14 cellular contexts compared by ENCODE assay signal in the genomic region with DNA sequence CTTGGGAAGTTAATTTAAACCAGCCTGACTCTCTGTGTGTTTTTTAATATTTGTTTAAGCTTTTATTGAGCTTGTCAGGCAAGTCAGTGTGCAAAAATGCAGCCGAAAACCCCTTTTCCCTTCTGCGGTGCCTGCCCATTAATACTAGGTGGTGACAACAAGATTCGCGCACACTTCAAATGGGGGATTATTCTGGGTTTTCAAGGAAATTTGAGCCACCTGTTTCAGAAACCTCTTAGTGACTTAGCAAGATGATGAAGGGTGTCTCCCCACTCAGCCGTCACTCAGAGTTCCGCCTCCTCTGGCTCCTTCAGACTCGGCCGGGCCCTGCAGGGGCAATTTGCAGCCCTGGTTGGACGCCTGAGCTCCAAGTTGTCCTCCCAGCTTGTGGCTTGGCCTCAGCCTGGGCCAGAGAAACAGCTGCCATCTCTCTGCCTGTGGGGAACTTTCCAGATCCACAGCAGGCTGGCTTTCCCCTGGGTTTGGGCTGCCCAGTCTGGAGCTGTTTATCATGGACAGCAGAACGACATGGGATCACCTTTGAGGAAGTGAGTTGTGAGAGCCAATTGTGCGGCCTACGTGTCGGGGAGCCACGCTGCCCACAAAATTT.
DNase-seq lines count a peak whose midpoint lies in the region; TF ChIP-seq lines count a peak whose summit lies in the region.
"Had no signal": no experiment of that assay in that cellular context is flagged by ENCODE, and none has a peak within 500 bp of the region (broad histone marks: within the 10 kb centered on the region; RNA-seq: fewer than 3 reads in every experiment).

No MANE protein-coding gene starts in this region.

- H2AFZ ChIP-seq in mesenchymal stem cell (ENCODE audit: low read depth, low read length) = no peak overlapping the region

- CTCF ChIA-PET in AG04449 (lab: Yijun Ruan, JAX) = interaction anchor here (1.1 kb wide), 1 partner anchor 47 kb away, joined by 5 read pairs; no protein-coding TSS in a partner anchor

- H3K4me3 ChIP-seq in AG04449 (ENCODE audit: low read depth, low read length) (no peak overlapping the region), endodermal cell (ENCODE audit: low read length) (no peak overlapping the region), mesodermal cell (ENCODE audit: extremely low read depth, insufficient read depth, low read length, poor library complexity, severe bottlenecking) (no peak overlapping the region), mesenchymal stem cell (ENCODE audit: insufficient read depth in 1 of 2, low read depth in 1 of 2, low read length in 2 of 2) (no peak overlapping the region)
- H3K4me3 ChIP-seq: spleen had no signal

- no peak overlapping the region for H4K8ac ChIP-seq in mesenchymal stem cell (ENCODE audit: low read length)

- H3K23ac ChIP-seq in mesenchymal stem cell (ENCODE audit: low read length in 2 of 2) = no peak overlapping the region

- H3K4ac ChIP-seq in mesenchymal stem cell (ENCODE audit: low read depth in 1 of 2, low read length in 2 of 2) = peak overlapping the region in 1 of 2 experiments; percentile 52

- DNase-seq in AG04449 (ENCODE audit: low read depth, low spot score) = peak; percentile 17
- peak; percentile 38 for DNase-seq in HFFc6
- peak; percentile 78 for DNase-seq in endodermal cell
- DNase-seq in type B pancreatic cell (ENCODE audit: extremely low spot score, unreplicated experiment) = no peak
- DNase-seq in mesenchymal stem cell = no peak
- DNase-seq in NCI-H146 (lab: John Stamatoyannopoulos, UW) = no peak
- no peak for DNase-seq in GM13976 (ENCODE audit: low spot score)
- DNase-seq: activated CD8-positive, alpha-beta memory T cell treated with anti-CD3 and anti-CD28 coated beads, Interleukin-2, amount 50 U/mL, for 4 hours; C1 segment of cervical spinal cord; spleen; T-helper 2 cell had no signal

- H2AK5ac ChIP-seq in mesenchymal stem cell (ENCODE audit: low read length, severe bottlenecking) = no peak overlapping the region

- no peak overlapping the region for H2BK120ac ChIP-seq in mesenchymal stem cell (ENCODE audit: low read depth, low read length)

- no peak overlapping the region for H3K4me2 ChIP-seq in mesenchymal stem cell (ENCODE audit: low read length, poor library complexity, severe bottlenecking)

- H3K18ac ChIP-seq in mesenchymal stem cell (ENCODE audit: low read depth in 1 of 2, low read length in 2 of 2) = no peak overlapping the region

- H4K91ac ChIP-seq in mesenchymal stem cell (ENCODE audit: low read length) = no peak overlapping the region

- H3K14ac ChIP-seq in mesenchymal stem cell (ENCODE audit: low read length in 2 of 2) = no peak overlapping the region

- H3K36me3 Mint-ChIP-seq in HFFc6 (ENCODE audit: low read depth) (peaks cover 4% of the 10 kb centered on the region; the same call in 1 of the 2 replicates), endodermal cell (ENCODE audit: low read depth) (peaks cover 2% of the 10 kb centered on the region), type B pancreatic cell (no peaks in the 10 kb centered on the region)
- H3K36me3 Mint-ChIP-seq: brain, IgD-negative memory B cell had no signal

- peaks cover 46% of the 10 kb centered on the region for H3K4me1 Mint-ChIP-seq in HFFc6 (ENCODE audit: low read depth)
- H3K4me1 Mint-ChIP-seq in endodermal cell = peaks cover 23% of the 10 kb centered on the region
- peaks cover 36% of the 10 kb centered on the region for H3K4me1 Mint-ChIP-seq in type B pancreatic cell (ENCODE audit: unreplicated experiment)
- H3K4me1 Mint-ChIP-seq: IgD-negative memory B cell had no signal

- H3K27ac ChIP-seq in endodermal cell (ENCODE audit: low read depth, low read length) (no peak overlapping the region), mesodermal cell (ENCODE audit: low read depth, low read length, severe bottlenecking) (peak overlapping the region; percentile 29), mesenchymal stem cell (ENCODE audit: low read length, poor library complexity, severe bottlenecking) (no peak overlapping the region)
- H3K27ac ChIP-seq: spleen had no signal

- no peaks in the 10 kb centered on the region for H3K9me3 ChIP-seq in endodermal cell (ENCODE audit: control insufficient read depth, low read length)
- no peaks in the 10 kb centered on the region for H3K9me3 ChIP-seq in mesodermal cell (ENCODE audit: control insufficient read depth, low read length)
- no peaks in the 10 kb centered on the region for H3K9me3 ChIP-seq in mesenchymal stem cell (ENCODE audit: control insufficient read depth, low read length)
- H3K9me3 ChIP-seq: spleen had no signal

- POLR2A ChIA-PET in AG04449 (lab: Yijun Ruan, JAX) = no interaction called here

- H2BK12ac ChIP-seq in mesenchymal stem cell (ENCODE audit: low read length in 2 of 2) = no peak overlapping the region

- no peak overlapping the region for H2BK5ac ChIP-seq in mesenchymal stem cell (ENCODE audit: low read depth, low read length, poor library complexity, severe bottlenecking)

- in situ Hi-C loops in GM13976 (cut with MboI; ENCODE audit: low sequenced_read_pairs, unreplicated experiment) = no loop called here

- no peak overlapping the region for H2BK15ac ChIP-seq in mesenchymal stem cell (ENCODE audit: low read depth, poor library complexity, severe bottlenecking)

- H3K27me3 Mint-ChIP-seq in HFFc6 (ENCODE audit: insufficient read depth) (peaks cover 3% of the 10 kb centered on the region; the same call in 1 of the 2 replicates), endodermal cell (ENCODE audit: insufficient read depth) (no peaks in the 10 kb centered on the region), type B pancreatic cell (no peaks in the 10 kb centered on the region)

- H3K27me3 ChIP-seq in endodermal cell (ENCODE audit: control insufficient read depth, insufficient read depth, low read length, poor library complexity, severe bottlenecking) (no peaks in the 10 kb centered on the region), mesenchymal stem cell (ENCODE audit: control insufficient read depth in 1 of 2, insufficient read depth in 1 of 2, low read length in 2 of 2) (no peaks in the 10 kb centered on the region)
- H3K27me3 ChIP-seq: spleen had no signal

- H3K4me1 ChIP-seq in endodermal cell (ENCODE audit: control insufficient read depth, insufficient read depth, low read length) (peaks cover 7% of the 10 kb centered on the region), mesodermal cell (ENCODE audit: control insufficient read depth, insufficient read depth, low read length, poor library complexity, severe bottlenecking) (peaks cover 17% of the 10 kb centered on the region), mesenchymal stem cell (ENCODE audit: control insufficient read depth, insufficient read depth, low read depth, low read length) (peaks cover 7% of the 10 kb centered on the region)
- H3K4me1 ChIP-seq: spleen had no signal

- H3K36me3 ChIP-seq in endodermal cell (ENCODE audit: control insufficient read depth, insufficient read depth, low read length) (no peaks in the 10 kb centered on the region), mesodermal cell (ENCODE audit: control insufficient read depth, insufficient read depth, low read length) (no peaks in the 10 kb centered on the region), mesenchymal stem cell (ENCODE audit: control insufficient read depth in 1 of 2, insufficient read depth in 2 of 2, low read depth in 1 of 2, low read length in 2 of 2) (no peaks in the 10 kb centered on the region)
- H3K36me3 ChIP-seq: spleen had no signal

- H3K9ac ChIP-seq in endodermal cell (ENCODE audit: extremely low read depth, low read length, poor library complexity, severe bottlenecking) (no peak overlapping the region), mesenchymal stem cell (ENCODE audit: low read length) (no peak overlapping the region)

- no peaks in the 10 kb centered on the region for H3K79me1 ChIP-seq in mesenchymal stem cell (replicated peaks; ENCODE audit: low read length, poor library complexity, severe bottlenecking)

- TF ChIP-seq CTCF in AG04449 (IDR thresholded peaks at IDR 0.05; ENCODE audit: insufficient read depth, low read length, missing control alignments) = no peak
- TF ChIP-seq CTCF in HFFc6 (IDR thresholded peaks at IDR 0.05) = no peak
- no peak for TF ChIP-seq CTCF in endodermal cell (conservative IDR thresholded peaks at IDR 0.05)
- no peak for TF ChIP-seq CTCF in type B pancreatic cell (conservative IDR thresholded peaks at IDR 0.05)
- no peak for TF ChIP-seq CTCF in GM13976 (IDR thresholded peaks at IDR 0.05; ENCODE audit: borderline replicate concordance, control extremely low read depth, extremely low read depth, insufficient read depth, missing control alignments)

- no peaks in the 10 kb centered on the region for H3K9me3 Mint-ChIP-seq in HFFc6
- H3K9me3 Mint-ChIP-seq in endodermal cell = peaks cover 1% of the 10 kb centered on the region
- H3K9me3 Mint-ChIP-seq in type B pancreatic cell = no peaks in the 10 kb centered on the region

- 87 to 91% methylated on average over 7 to 14 of the region's 14 CpGs for WGBS in endodermal cell (ENCODE audit: insufficient coverage in 1 of 2, insufficient read length in 1 of 2), 2 experiments
- 78 to 83% methylated on average over 12 to 13 of the region's 14 CpGs for WGBS in mesodermal cell (ENCODE audit: insufficient coverage in 2 of 2), 2 experiments
- WGBS in mesenchymal stem cell = 90% methylated on average over 14 of the region's 14 CpGs

- H3K27ac Mint-ChIP-seq in HFFc6 (peak overlapping the region; percentile 16; the same call in 1 of the 2 replicates), endodermal cell (peak overlapping the region; percentile 1), type B pancreatic cell (no peak overlapping the region)
- H3K27ac Mint-ChIP-seq: IgD-negative memory B cell had no signal

- H3K4me3 Mint-ChIP-seq in HFFc6 = peak overlapping the region; percentile 26; the same call in 1 of the 2 replicates
- no peak overlapping the region for H3K4me3 Mint-ChIP-seq in endodermal cell
- H3K4me3 Mint-ChIP-seq in type B pancreatic cell = no peak overlapping the region
- H3K4me3 Mint-ChIP-seq: IgD-negative memory B cell had no signal

Comparison
In these comparisons a context has a peak if more than half of its experiments do, and no peak if none do; other contexts are left out.
1. DNase-seq: peak in AG04449 (single experiment), HFFc6 (single experiment) and endodermal cell (single experiment); none in type B pancreatic cell (single experiment), mesenchymal stem cell (single experiment), NCI-H146 (single experiment) and GM13976 (single experiment).